2 cellular contexts compared by ENCODE assay signal in genomic region chr11:69996451-69996850, GRCh38.
TF ChIP-seq lines count a peak whose summit lies in the region.

No MANE protein-coding gene starts in this region.

TF ChIP-seq in IMR-90, 13 proteins besides CTCF, POLR2A, EP300 and RAD21 (continued from another document):
- TF ChIP-seq MAZ (IDR thresholded peaks at IDR 0.05; ENCODE audit: borderline replicate concordance, low read depth, low read length), result no peak

TF ChIP-seq in K562, 482 proteins besides CTCF, POLR2A, EP300 and RAD21 (continued from another document):
- TF ChIP-seq, protein P1, sequence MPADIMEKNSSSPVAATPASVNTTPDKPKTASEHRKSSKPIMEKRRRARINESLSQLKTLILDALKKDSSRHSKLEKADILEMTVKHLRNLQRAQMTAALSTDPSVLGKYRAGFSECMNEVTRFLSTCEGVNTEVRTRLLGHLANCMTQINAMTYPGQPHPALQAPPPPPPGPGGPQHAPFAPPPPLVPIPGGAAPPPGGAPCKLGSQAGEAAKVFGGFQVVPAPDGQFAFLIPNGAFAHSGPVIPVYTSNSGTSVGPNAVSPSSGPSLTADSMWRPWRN (IDR thresholded peaks at IDR 0.05; ENCODE audit: low read depth), result no peak
- TF ChIP-seq, protein P2, sequence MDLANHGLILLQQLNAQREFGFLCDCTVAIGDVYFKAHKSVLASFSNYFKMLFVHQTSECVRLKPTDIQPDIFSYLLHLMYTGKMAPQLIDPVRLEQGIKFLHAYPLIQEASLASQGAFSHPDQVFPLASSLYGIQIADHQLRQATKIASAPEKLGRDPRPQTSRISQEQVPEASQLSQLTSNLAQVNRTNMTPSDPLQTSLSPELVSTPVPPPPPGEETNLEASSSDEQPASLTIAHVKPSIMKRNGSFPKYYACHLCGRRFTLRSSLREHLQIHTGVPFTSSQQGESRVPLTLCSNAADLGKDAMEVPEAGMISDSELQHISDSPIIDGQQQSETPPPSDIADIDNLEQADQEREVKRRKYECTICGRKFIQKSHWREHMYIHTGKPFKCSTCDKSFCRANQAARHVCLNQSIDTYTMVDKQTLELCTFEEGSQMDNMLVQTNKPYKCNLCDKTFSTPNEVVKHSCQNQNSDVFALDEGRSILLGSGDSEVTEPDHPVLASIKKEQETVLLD (IDR thresholded peaks at IDR 0.05), result no peak
- TF ChIP-seq HMBOX1 (IDR thresholded peaks at IDR 0.05) (no peak), RBM25 (IDR thresholded peaks at IDR 0.05; ENCODE audit: low read depth, low read length, severe bottlenecking) (peak; percentile 77), BCOR (IDR thresholded peaks at IDR 0.05) (peak; percentile 82), POLR2AphosphoS5 (IDR thresholded peaks at IDR 0.05; ENCODE audit: control insufficient read depth, insufficient read depth, low read depth, low read length) (no peak), MEIS2 (IDR thresholded peaks at IDR 0.05; ENCODE audit: partially characterized antibody) (no peak)
- TF ChIP-seq, protein P3, sequence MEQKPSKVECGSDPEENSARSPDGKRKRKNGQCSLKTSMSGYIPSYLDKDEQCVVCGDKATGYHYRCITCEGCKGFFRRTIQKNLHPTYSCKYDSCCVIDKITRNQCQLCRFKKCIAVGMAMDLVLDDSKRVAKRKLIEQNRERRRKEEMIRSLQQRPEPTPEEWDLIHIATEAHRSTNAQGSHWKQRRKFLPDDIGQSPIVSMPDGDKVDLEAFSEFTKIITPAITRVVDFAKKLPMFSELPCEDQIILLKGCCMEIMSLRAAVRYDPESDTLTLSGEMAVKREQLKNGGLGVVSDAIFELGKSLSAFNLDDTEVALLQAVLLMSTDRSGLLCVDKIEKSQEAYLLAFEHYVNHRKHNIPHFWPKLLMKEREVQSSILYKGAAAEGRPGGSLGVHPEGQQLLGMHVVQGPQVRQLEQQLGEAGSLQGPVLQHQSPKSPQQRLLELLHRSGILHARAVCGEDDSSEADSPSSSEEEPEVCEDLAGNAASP (IDR thresholded peaks at IDR 0.05), result no peak
